ENCODE assay signal across 8 cellular contexts in genomic region chr14:49970474-49971147, GRCh38.
DNase-seq lines count a peak whose midpoint lies in the region; ATAC-seq, FAIRE-seq and TF ChIP-seq lines count a peak whose summit lies in the region.

No MANE protein-coding gene starts in this region.

- DNase-seq in SJSA1 (ENCODE audit: low read depth in 1 of 2, low spot score in 2 of 2), result no peak
- peak; percentile 86 for DNase-seq in fibroblast of gingiva (ENCODE audit: low read depth)
- DNase-seq in sciatic nerve (ENCODE audit: low spot score), result no peak
- DNase-seq in NCI-H146 treated with DMSO at 0.1 percent for 48 hours (lab: John Stamatoyannopoulos, UW; ENCODE audit: unreplicated experiment), result no peak
- DNase-seq in GM12891 (ENCODE audit: insufficient read length, low spot score), result no peak
- DNase-seq in NCI-H146 (lab: John Stamatoyannopoulos, UW), result no peak

- no peaks in the 10 kb centered on the region for H3K36me3 ChIP-seq in SJSA1

- intact Hi-C loops in sciatic nerve (cut with DNase I), result no loop called here

- no peak overlapping the region for H3K4me3 ChIP-seq in SJSA1

- peak overlapping the region; percentile 37; the same call in 1 of the 2 replicates for H3K27ac ChIP-seq in SJSA1

- no peaks in the 10 kb centered on the region for H3K9me3 ChIP-seq in SJSA1 (replicated peaks)

- FAIRE-seq in GM12891 (lab: Jason Lieb, UNC), result no peak

- no peak for TF ChIP-seq POLR2A in GM12891 (IDR thresholded peaks at IDR 0.05; ENCODE audit: low read depth, low read length)

- H3K4me1 ChIP-seq in SJSA1 (replicated peaks), result peaks cover 79% of the 10 kb centered on the region

- ATAC-seq in GM18508 (IDR thresholded peaks at IDR 0.05; ENCODE audit: insufficient read depth, unreplicated experiment), result peak; percentile 11
- peak; percentile 8 for ATAC-seq in HG02623 (IDR thresholded peaks at IDR 0.05; ENCODE audit: unreplicated experiment)
- peak; percentile 69 for ATAC-seq in sciatic nerve

- H3K27me3 ChIP-seq in SJSA1 (replicated peaks), result no peaks in the 10 kb centered on the region

TF ChIP-seq in GM12891, 5 proteins besides CTCF, POLR2A, EP300 and RAD21:
- TF ChIP-seq POU2F2 (IDR thresholded peaks at IDR 0.05; ENCODE audit: low read depth, low read length) (no peak; the same call in 1 of the 2 replicates), PAX5 (IDR thresholded peaks at IDR 0.05; ENCODE audit: insufficient read depth, low read length, severe bottlenecking) (no peak), TAF1 (IDR thresholded peaks at IDR 0.05; ENCODE audit: low read depth, low read length) (no peak), POLR2AphosphoS5 (IDR thresholded peaks at IDR 0.05; ENCODE audit: low read depth, low read length) (no peak; the same call in 1 of the 2 replicates), SPI1 (IDR thresholded peaks at IDR 0.05; ENCODE audit: low read depth, low read length) (no peak)

Comparison
In these comparisons a context has a peak if more than half of its experiments do, and no peak if none do; other contexts are left out.
1. ATAC-seq: peak in every context shown above with its lines; median percentile 69 in sciatic nerve; 11 in GM18508; 8 in HG02623.